Comparison of ENCODE assay signal across 8 cellular contexts in the genomic region with DNA sequence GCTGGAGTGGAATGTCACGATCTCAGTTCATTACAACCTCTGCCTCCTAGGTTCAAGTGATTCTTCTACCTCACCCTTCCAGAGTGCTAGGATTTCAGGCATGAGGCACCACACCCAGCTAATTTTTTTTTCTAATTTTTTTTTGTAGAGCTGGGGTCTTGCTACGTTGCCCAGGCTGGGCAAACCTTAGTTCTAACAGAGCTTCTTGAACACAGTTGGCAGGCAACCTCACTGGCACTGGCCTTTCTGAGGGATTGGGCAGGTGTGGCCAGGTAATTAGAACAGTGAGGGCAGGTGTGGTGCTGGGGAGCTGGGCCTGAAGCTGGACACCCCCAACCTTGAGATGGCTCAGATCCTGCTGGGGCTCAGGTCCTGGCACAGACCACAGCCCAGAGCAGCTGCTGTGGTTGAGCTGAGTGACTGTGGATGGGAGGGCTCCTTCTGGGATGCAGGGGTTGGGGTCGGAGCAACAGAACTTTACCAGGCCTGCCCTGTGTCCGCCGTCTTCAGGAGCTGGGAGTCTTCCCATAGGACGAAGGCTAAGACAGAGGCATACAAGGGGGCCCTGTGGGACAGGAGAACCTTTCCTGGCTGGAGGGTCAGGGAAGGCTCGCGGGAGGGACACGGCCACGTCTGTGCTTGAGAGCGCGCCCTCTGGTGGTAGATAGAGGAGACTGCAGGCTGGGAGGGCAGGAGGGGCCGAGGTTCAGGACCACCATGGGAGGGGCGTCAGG. TPM values are rescaled to one million over a fixed set of nuclear protein-coding genes. Genes with fewer than 3 reads are reported as not detected.
DNase-seq lines count a peak whose midpoint lies in the region; ATAC-seq and TF ChIP-seq lines count a peak whose summit lies in the region.

No MANE protein-coding gene starts in this region.

- H3K4me1 ChIP-seq in right lobe of liver (no peaks in the 10 kb centered on the region), testis (no peaks in the 10 kb centered on the region)

- H3K27me3 Mint-ChIP-seq in MCF 10A (ENCODE audit: insufficient read depth, unreplicated experiment): peaks cover 70% of the 10 kb centered on the region

- H3K9me3 ChIP-seq in right lobe of liver (no peaks in the 10 kb centered on the region), testis (no peaks in the 10 kb centered on the region)

- no peak overlapping the region for H3K27ac Mint-ChIP-seq in MCF 10A (ENCODE audit: low read depth, unreplicated experiment)

- POLR2A ChIA-PET in MCF 10A (lab: Yijun Ruan, JAX): no interaction called here

- no peaks in the 10 kb centered on the region for H3K36me3 ChIP-seq in right lobe of liver
- H3K36me3 ChIP-seq in testis (ENCODE audit: low read depth, missing control alignments): no peaks in the 10 kb centered on the region

- no TSS peak for BruUV-seq in MCF 10A (replicated peaks; lab: Mats Ljungman, UMichigan)

- no peaks in the 10 kb centered on the region for H3K4me1 Mint-ChIP-seq in MCF 10A (ENCODE audit: insufficient read depth, unreplicated experiment)

- H3K27me3 ChIP-seq in right lobe of liver (no peaks in the 10 kb centered on the region), testis (no peaks in the 10 kb centered on the region)

- no peak for TF ChIP-seq POLR2A in right lobe of liver (IDR thresholded peaks at IDR 0.05)
- no peak for TF ChIP-seq POLR2A in testis (IDR thresholded peaks at IDR 0.05)

- H3K4me3 Mint-ChIP-seq in MCF 10A (ENCODE audit: unreplicated experiment): no peak overlapping the region

- ATAC-seq in right lobe of liver (peak; percentile 83 to 96 (median 92)), GM18870 (IDR thresholded peaks at IDR 0.05; ENCODE audit: unreplicated experiment) (no peak)

- H3K9me3 Mint-ChIP-seq in MCF 10A (ENCODE audit: unreplicated experiment): peaks cover 7% of the 10 kb centered on the region

- intact Hi-C loops in MCF 10A (cut with micrococcal nuclease) (no loop called here), right lobe of liver (cut with DNase I) (loop anchor here in 1 of 2 donors (10.0 kb wide), 1 partner anchor 46 kb away; the partner anchor contains the start of gene COL26A1), testis (cut with DNase I; ENCODE audit: low total_unique reads) (no loop called here)

- CTCF ChIA-PET in MCF 10A (lab: Yijun Ruan, JAX): interaction anchor here (0.6 to 2.2 kb wide), 22 partner anchors 11 to 803 kb away, joined by 3 to 10 read pairs (median 3); partner anchors contain the start of gene COL26A1

- peak; percentile 76 for TF ChIP-seq CTCF in MCF 10A (IDR thresholded peaks at IDR 0.05; ENCODE audit: unreplicated experiment)
- TF ChIP-seq CTCF in right lobe of liver (IDR thresholded peaks at IDR 0.05): peak; percentile 84 to 93 (median 88)
- peak; percentile 56 to 92 (median 80) for TF ChIP-seq CTCF in testis (IDR thresholded peaks at IDR 0.05)

- DNase-seq in NCI-H82 (lab: John Stamatoyannopoulos, UW): peak; percentile 73
- DNase-seq in NCI-H82 treated with DMSO at 0.1 percent for 48 hours (lab: John Stamatoyannopoulos, UW; ENCODE audit: unreplicated experiment): no peak
- DNase-seq in T-helper 1 cell: peak in 3 of 5 donors; percentile 8 to 18 (median 13)
- no peak for DNase-seq in MCF 10A (ENCODE audit: unreplicated experiment)
- peak; percentile 51 to 64 (median 62) for DNase-seq in right lobe of liver
- DNase-seq in testis: peak; percentile 66
- DNase-seq in NCI-H1694 treated with DMSO at 0.1 percent for 48 hours (lab: John Stamatoyannopoulos, UW): no peak

- H3K27ac ChIP-seq in right lobe of liver: no peak overlapping the region
- H3K27ac ChIP-seq in testis: no peak overlapping the region

- 13% methylated on average over 10 of the region's 14 CpGs for WGBS in right lobe of liver (ENCODE audit: insufficient coverage, low coverage, low lambda C conversion rate, missing lambda C conversion rate)
- WGBS in testis, 2 donors: 20% methylated on average over 10 to 14 of the region's 14 CpGs

- no peak overlapping the region for H3K4me3 ChIP-seq in right lobe of liver
- no peak overlapping the region for H3K4me3 ChIP-seq in testis

- no peaks in the 10 kb centered on the region for H3K36me3 Mint-ChIP-seq in MCF 10A (ENCODE audit: insufficient read depth, unreplicated experiment)

RNA-seq across cellular contexts. Expression of gene COL26A1, which starts 48.2 kb away (rescaled TPM):
- total RNA-seq in MCF 10A (2022): not detected in 2 replicates
- total RNA-seq in right lobe of liver: 1 to 10 TPM; 1.4 to 5.4 (median 3.0) TPM
- total RNA-seq in testis: 1 to 10 TPM in 1 of 2 donors, under 1 TPM in 1; 0.94 to 1.1 TPM
- 3.1 TPM for polyA plus RNA-seq in testis (ENCODE audit: insufficient read depth, low read depth, low replicate concordance)

Comparison
In these comparisons a context has a peak if more than half of its experiments do, and no peak if none do; other contexts are left out.
1. DNase-seq: peak in NCI-H82 (single experiment), T-helper 1 cell (3 of 5), right lobe of liver (3 of 3) and testis (single experiment); none in NCI-H82 treated with DMSO at 0.1 percent for 48 hours (single experiment), MCF 10A (single experiment) and NCI-H1694 treated with DMSO at 0.1 percent for 48 hours (single experiment).
2. Peak in every context shown above with its lines, with median percentiles within 50 percentile points of each other: CTCF ChIP-seq.